ENCODE assay signal across 18 cellular contexts in genomic region chr3:61875073-61875472, GRCh38.
DNase-seq lines count a peak whose midpoint lies in the region; FAIRE-seq and TF ChIP-seq lines count a peak whose summit lies in the region.
"Had no signal": no experiment of that assay in that cellular context is flagged by ENCODE, and none has a peak within 500 bp of the region (broad histone marks: within the 10 kb centered on the region; RNA-seq: fewer than 3 reads in every experiment).

No MANE protein-coding gene starts in this region.

- no peaks in the 10 kb centered on the region for H3K27me3 ChIP-seq in astrocyte (ENCODE audit: insufficient read depth, low read length)
- H3K27me3 ChIP-seq in smooth muscle cell (ENCODE audit: low read depth), result no peaks in the 10 kb centered on the region
- H3K27me3 ChIP-seq: tibial nerve had no signal

- peak; percentile 19 for DNase-seq in NCI-H1436 (lab: John Stamatoyannopoulos, UW)
- DNase-seq in NCI-H1436 treated with DMSO at 0.1 percent for 48 hours (lab: John Stamatoyannopoulos, UW), result no peak
- DNase-seq in astrocyte (ENCODE audit: low read depth), result peak; percentile 29
- DNase-seq in iPS-NIHi11 (ENCODE audit: low spot score), result peak; percentile 33
- no peak for DNase-seq in smooth muscle cell (lab: John Stamatoyannopoulos, UW; ENCODE audit: unreplicated experiment)
- DNase-seq in GM20000 (ENCODE audit: low spot score), result no peak
- DNase-seq in NCI-H526 (lab: John Stamatoyannopoulos, UW), result no peak
- no peak for DNase-seq in cerebellar cortex (ENCODE audit: low spot score)
- DNase-seq: activated CD4-positive, alpha-beta T cell treated with anti-CD3 and anti-CD28 coated beads for 36 hours; activated T-cell treated with anti-CD3 and anti-CD28 coated beads, Interleukin-2, amount 50 U/mL, for 72 hours; Caco-2; GOT3; NCI-H1694 treated with DMSO at 0.1 percent for 48 hours; stimulated activated CD4-positive, alpha-beta T cell treated with anti-CD3 and anti-CD28 coated beads, Interleukin-12 subunit alpha, Interleukin-12 subunit beta, amount 100 ng/mL, for 4 hours had no signal

- no peaks in the 10 kb centered on the region for H3K27me3 Mint-ChIP-seq in astrocyte (ENCODE audit: low read depth, unreplicated experiment)
- H3K27me3 Mint-ChIP-seq: natural killer cell treated with Interleukin-12 subunit alpha and Interleukin-12 subunit beta and Interleukin-15 and Interleukin-18, amount 100 ng/mL, for 72 hours had no signal

- no peak overlapping the region for H3K4me2 ChIP-seq in astrocyte (ENCODE audit: low read length)
- H3K4me2 ChIP-seq in smooth muscle cell, result peak overlapping the region; percentile 69

- no peak overlapping the region for H3K4me3 Mint-ChIP-seq in astrocyte (ENCODE audit: unreplicated experiment)
- H3K4me3 Mint-ChIP-seq: activated CD4-positive, alpha-beta T cell treated with anti-CD3 and anti-CD28 coated beads for 36 hours; activated T-cell treated with anti-CD3 and anti-CD28 coated beads, Interleukin-2, amount 50 U/mL, for 72 hours; natural killer cell treated with Interleukin-12 subunit alpha and Interleukin-12 subunit beta and Interleukin-15 and Interleukin-18, amount 100 ng/mL, for 72 hours had no signal

- no peak overlapping the region for H3K9ac ChIP-seq in astrocyte (ENCODE audit: low read length)
- H3K9ac ChIP-seq in smooth muscle cell (ENCODE audit: low read depth), result peak overlapping the region; percentile 2

- H3K36me3 ChIP-seq in astrocyte (ENCODE audit: insufficient read depth, low read length) (no peaks in the 10 kb centered on the region), smooth muscle cell (ENCODE audit: low read depth) (no peaks in the 10 kb centered on the region)
- H3K36me3 ChIP-seq: tibial nerve had no signal

- H2AFZ ChIP-seq in astrocyte (ENCODE audit: low read depth, low read length) (no peak overlapping the region), smooth muscle cell (ENCODE audit: low read depth) (no peak overlapping the region)

- no peaks in the 10 kb centered on the region for H3K79me2 ChIP-seq in astrocyte (ENCODE audit: insufficient read depth, low read length)
- peaks cover 46% of the 10 kb centered on the region for H3K79me2 ChIP-seq in smooth muscle cell (ENCODE audit: low read depth)

- H3K9me3 Mint-ChIP-seq in astrocyte (ENCODE audit: unreplicated experiment), result no peaks in the 10 kb centered on the region
- H3K9me3 Mint-ChIP-seq: activated T-cell treated with anti-CD3 and anti-CD28 coated beads, Interleukin-2, amount 50 U/mL, for 72 hours had no signal

- peaks cover 17% of the 10 kb centered on the region for H3F3A ChIP-seq in smooth muscle cell (ENCODE audit: low read depth)

- no peaks in the 10 kb centered on the region for H3K4me1 ChIP-seq in astrocyte (ENCODE audit: insufficient read depth, low read length)
- peaks cover 49% of the 10 kb centered on the region for H3K4me1 ChIP-seq in smooth muscle cell (ENCODE audit: low read depth)

- H3K9me3 ChIP-seq in astrocyte (ENCODE audit: insufficient read depth, low read depth, low read length) (no peaks in the 10 kb centered on the region), smooth muscle cell (replicated peaks; ENCODE audit: low read depth) (no peaks in the 10 kb centered on the region)
- H3K9me3 ChIP-seq: Caco-2, tibial nerve had no signal

- H3K4me1 Mint-ChIP-seq in astrocyte (ENCODE audit: low read depth, unreplicated experiment), result peaks cover 31% of the 10 kb centered on the region
- H3K4me1 Mint-ChIP-seq: activated CD4-positive, alpha-beta T cell treated with anti-CD3 and anti-CD28 coated beads for 36 hours had no signal

- H4K20me1 ChIP-seq in astrocyte (ENCODE audit: insufficient read depth, low read length) (peaks cover 26% of the 10 kb centered on the region), smooth muscle cell (ENCODE audit: low read depth) (peaks cover 89% of the 10 kb centered on the region)

- peak; percentile 17 for FAIRE-seq in astrocyte (lab: Jason Lieb, UNC)
- FAIRE-seq: HepG2 had no signal

- H3K27ac ChIP-seq in astrocyte (ENCODE audit: low read depth, low read length) (no peak overlapping the region), smooth muscle cell (ENCODE audit: low read depth) (peak overlapping the region; percentile 40)
- H3K27ac ChIP-seq: epithelial cell of prostate, tibial nerve had no signal

- no peaks in the 10 kb centered on the region for H3K36me3 Mint-ChIP-seq in astrocyte (ENCODE audit: low read depth, unreplicated experiment)
- H3K36me3 Mint-ChIP-seq: natural killer cell treated with Interleukin-12 subunit alpha and Interleukin-12 subunit beta and Interleukin-15 and Interleukin-18, amount 100 ng/mL, for 72 hours had no signal

- TF ChIP-seq CTCF in astrocyte (IDR thresholded peaks at IDR 0.05; ENCODE audit: insufficient read depth, low read depth, low read length), result no peak
- no peak for TF ChIP-seq CTCF in smooth muscle cell (IDR thresholded peaks at IDR 0.05; ENCODE audit: borderline replicate concordance, insufficient read depth, poor library complexity, severe bottlenecking)
- TF ChIP-seq CTCF in GM20000 (IDR thresholded peaks at IDR 0.05; ENCODE audit: extremely low read depth, missing control alignments), result no peak

- WGBS in smooth muscle cell (ENCODE audit: low lambda C conversion rate), result 11% methylated on average over 2 of the region's 2 CpGs

- peak overlapping the region; percentile 31 for H3K27ac Mint-ChIP-seq in astrocyte (ENCODE audit: unreplicated experiment)
- H3K27ac Mint-ChIP-seq: activated CD4-positive, alpha-beta T cell treated with anti-CD3 and anti-CD28 coated beads for 36 hours; activated T-cell treated with anti-CD3 and anti-CD28 coated beads, Interleukin-2, amount 50 U/mL, for 72 hours; natural killer cell treated with Interleukin-12 subunit alpha and Interleukin-12 subunit beta and Interleukin-15 and Interleukin-18, amount 100 ng/mL, for 72 hours had no signal

- H3K4me3 ChIP-seq in astrocyte (ENCODE audit: insufficient read depth, low read depth, low read length) (no peak overlapping the region), smooth muscle cell (no peak overlapping the region)
- H3K4me3 ChIP-seq: tibial nerve had no signal

Comparison
In these comparisons a context has a peak if more than half of its experiments do, and no peak if none do; other contexts are left out.
1. DNase-seq: peak in NCI-H1436 (single experiment), astrocyte (single experiment) and iPS-NIHi11 (single experiment); none in NCI-H1436 treated with DMSO at 0.1 percent for 48 hours (single experiment), smooth muscle cell (single experiment), GM20000 (single experiment), NCI-H526 (0 of 2) and cerebellar cortex (single experiment).